13 cellular contexts compared by ENCODE assay signal in genomic region chr10:96645191-96645721, GRCh38. TPM values are rescaled to one million over a fixed set of nuclear protein-coding genes. Genes with fewer than 3 reads are reported as not detected.
A peak's percentile ranks its signal among the peaks of the same experiment; 100 is the strongest.
DNase-seq lines count a peak whose midpoint lies in the region; ATAC-seq and TF ChIP-seq lines count a peak whose summit lies in the region.
"Had no signal": no experiment of that assay in that cellular context is flagged by ENCODE, and none has a peak within 500 bp of the region (broad histone marks: within the 10 kb centered on the region; RNA-seq: fewer than 3 reads in every experiment).

No MANE protein-coding gene starts in this region.

- peaks cover 18% of the 10 kb centered on the region for H3K36me3 Mint-ChIP-seq in stimulated activated naive CD8-positive, alpha-beta T cell treated with anti-CD3 and anti-CD28 coated beads, Interleukin-15, Interleukin-2, amounts not matched to agents 100 ng/mL and 50 ng/mL, for 24 hours (ENCODE audit: low read depth)
- H3K36me3 Mint-ChIP-seq in activated CD4-positive, alpha-beta memory T cell treated with anti-CD3 and anti-CD28 coated beads for 36 hours = no peaks in the 10 kb centered on the region
- H3K36me3 Mint-ChIP-seq: brain had no signal

- no peaks in the 10 kb centered on the region for H3K79me2 ChIP-seq in PC-9 (ENCODE audit: low read depth)

- H3K27me3 ChIP-seq in PC-9 (ENCODE audit: insufficient read depth, low read depth) = no peaks in the 10 kb centered on the region
- H3K27me3 ChIP-seq in right lobe of liver = no peaks in the 10 kb centered on the region

- H3K4me1 ChIP-seq in PC-9 (replicated peaks; ENCODE audit: insufficient read depth) (peaks cover 25% of the 10 kb centered on the region), right lobe of liver (peaks cover 0 to 59% (median 18%) of the 10 kb centered on the region in 4 donors)
- H3K4me1 ChIP-seq: A549 had no signal

- CTCF ChIA-PET in PC-9 (lab: Charles Lee) = no interaction called here
- CTCF ChIA-PET in activated CD4-positive, alpha-beta memory T cell treated with anti-CD3 and anti-CD28 coated beads for 36 hours (lab: Charles Lee) = no interaction called here

- H3K9me3 Mint-ChIP-seq in stimulated activated naive CD8-positive, alpha-beta T cell treated with anti-CD3 and anti-CD28 coated beads, Interleukin-15, Interleukin-2, amounts not matched to agents 100 ng/mL and 50 ng/mL, for 24 hours = no peaks in the 10 kb centered on the region
- H3K9me3 Mint-ChIP-seq in activated CD4-positive, alpha-beta memory T cell treated with anti-CD3 and anti-CD28 coated beads for 36 hours = no peaks in the 10 kb centered on the region
- H3K9me3 Mint-ChIP-seq: brain had no signal

- no peak overlapping the region for H2AFZ ChIP-seq in PC-9

- DNase-seq in stimulated activated naive CD8-positive, alpha-beta T cell treated with anti-CD3 and anti-CD28 coated beads, Interleukin-15, Interleukin-2, amounts not matched to agents 100 U/mL and 50 U/mL, for 24 hours = no peak
- DNase-seq in PC-9 = no peak
- DNase-seq in right lobe of liver = peak in 1 of 3 donors; percentile 36
- no peak for DNase-seq in NCI-H526 treated with DMSO at 0.1 percent for 48 hours (lab: John Stamatoyannopoulos, UW)
- DNase-seq in activated CD4-positive, alpha-beta memory T cell treated with anti-CD3 and anti-CD28 coated beads for 36 hours = no peak
- no peak for DNase-seq in NCI-H345 (lab: John Stamatoyannopoulos, UW)
- DNase-seq: NCI-H1417 treated with DMSO at 0.1 percent for 48 hours, T1000 had no signal

- H3K36me3 ChIP-seq in PC-9 (ENCODE audit: low read depth) (no peaks in the 10 kb centered on the region), right lobe of liver (peaks cover 3 to 30% (median 7%) of the 10 kb centered on the region in 4 donors)

- peak overlapping the region; percentile 29 for H3K27ac Mint-ChIP-seq in stimulated activated naive CD8-positive, alpha-beta T cell treated with anti-CD3 and anti-CD28 coated beads, Interleukin-15, Interleukin-2, amounts not matched to agents 100 ng/mL and 50 ng/mL, for 24 hours
- H3K27ac Mint-ChIP-seq in activated CD4-positive, alpha-beta memory T cell treated with anti-CD3 and anti-CD28 coated beads for 36 hours = no peak overlapping the region
- H3K27ac Mint-ChIP-seq: brain, progenitor cell of endocrine pancreas had no signal

- no peaks in the 10 kb centered on the region for H3K9me2 ChIP-seq in PC-9 (ENCODE audit: insufficient read depth)

- no peaks in the 10 kb centered on the region for H3K27me3 Mint-ChIP-seq in stimulated activated naive CD8-positive, alpha-beta T cell treated with anti-CD3 and anti-CD28 coated beads, Interleukin-15, Interleukin-2, amounts not matched to agents 100 ng/mL and 50 ng/mL, for 24 hours
- H3K27me3 Mint-ChIP-seq in activated CD4-positive, alpha-beta memory T cell treated with anti-CD3 and anti-CD28 coated beads for 36 hours = no peaks in the 10 kb centered on the region
- H3K27me3 Mint-ChIP-seq: progenitor cell of endocrine pancreas had no signal

- H3K4me3 Mint-ChIP-seq in stimulated activated naive CD8-positive, alpha-beta T cell treated with anti-CD3 and anti-CD28 coated beads, Interleukin-15, Interleukin-2, amounts not matched to agents 100 ng/mL and 50 ng/mL, for 24 hours = no peak overlapping the region
- H3K4me3 Mint-ChIP-seq in activated CD4-positive, alpha-beta memory T cell treated with anti-CD3 and anti-CD28 coated beads for 36 hours = no peak overlapping the region
- H3K4me3 Mint-ChIP-seq: brain had no signal

- H3K4me2 ChIP-seq in PC-9 = no peak overlapping the region
- H3K4me2 ChIP-seq: A549 had no signal

- no peak for TF ChIP-seq POLR2A in right lobe of liver (IDR thresholded peaks at IDR 0.05)

- 71% methylated on average over 9 of the region's 13 CpGs for WGBS in right lobe of liver (ENCODE audit: insufficient coverage, low coverage, low lambda C conversion rate, missing lambda C conversion rate)

- POLR2A ChIA-PET in PC-9 (lab: Charles Lee; ENCODE audit: unreplicated experiment) = no interaction called here
- POLR2A ChIA-PET in activated CD4-positive, alpha-beta memory T cell treated with anti-CD3 and anti-CD28 coated beads for 36 hours (lab: Charles Lee) = no interaction called here

- ATAC-seq in stimulated activated naive CD8-positive, alpha-beta T cell treated with anti-CD3 and anti-CD28 coated beads, Interleukin-15, Interleukin-2, amounts not matched to agents 100 U/mL and 50 U/mL, for 24 hours = no peak
- ATAC-seq in right lobe of liver (peak; percentile 10 to 56 (median 30)), GM19397 (IDR thresholded peaks at IDR 0.05; ENCODE audit: unreplicated experiment) (no peak)
- ATAC-seq: A549 had no signal

- intact Hi-C loops in PC-9 (cut with micrococcal nuclease; ENCODE audit: unreplicated experiment) = no loop called here
- intact Hi-C loops in right lobe of liver (cut with DNase I) = no loop called here
- intact Hi-C loops in activated CD4-positive, alpha-beta memory T cell treated with anti-CD3 and anti-CD28 coated beads for 36 hours (cut with micrococcal nuclease) = no loop called here

- H3K4me1 Mint-ChIP-seq in stimulated activated naive CD8-positive, alpha-beta T cell treated with anti-CD3 and anti-CD28 coated beads, Interleukin-15, Interleukin-2, amounts not matched to agents 100 ng/mL and 50 ng/mL, for 24 hours (ENCODE audit: low read depth) = peaks cover 36% of the 10 kb centered on the region
- H3K4me1 Mint-ChIP-seq in activated CD4-positive, alpha-beta memory T cell treated with anti-CD3 and anti-CD28 coated beads for 36 hours (ENCODE audit: low read depth) = peaks cover 26% of the 10 kb centered on the region

- BruUV-seq in PC-9 (replicated peaks; lab: Mats Ljungman, UMichigan) = no TSS peak

- H4K20me1 ChIP-seq in PC-9 (ENCODE audit: insufficient read depth) = no peaks in the 10 kb centered on the region

- H3K9me3 ChIP-seq in PC-9 (ENCODE audit: insufficient read depth, low read depth) = no peaks in the 10 kb centered on the region
- no peaks in the 10 kb centered on the region for H3K9me3 ChIP-seq in right lobe of liver
- H3K9me3 ChIP-seq: A549 had no signal

- peaks cover 14% of the 10 kb centered on the region; the same call in 1 of the 2 replicates for H3F3A ChIP-seq in PC-9 (ENCODE audit: insufficient read depth, low read depth)

- H3K27ac ChIP-seq in PC-9 = peak overlapping the region; percentile 72; the same call in 1 of the 2 replicates
- peak overlapping the region in 2 of 3 donors; percentile 80 to 90 for H3K27ac ChIP-seq in right lobe of liver
- H3K27ac ChIP-seq: A549 had no signal

- H3K4me3 ChIP-seq in PC-9 (no peak overlapping the region), right lobe of liver (no peak overlapping the region)
- H3K4me3 ChIP-seq: A549 had no signal

- no peak for TF ChIP-seq CTCF in PC-9 (conservative IDR thresholded peaks at IDR 0.05)
- TF ChIP-seq CTCF in right lobe of liver (IDR thresholded peaks at IDR 0.05) = no peak

RNA-seq across cellular contexts. Expression of gene TM9SF3, which starts 58.4 kb away (rescaled TPM):
- total RNA-seq in PC-9 (2021) (72.6 and 75.2 TPM in 2 replicates), right lobe of liver (10 to 100 TPM; 45.0 to 96.6 (median 71.8) TPM)
- 10 to 100 TPM; 75.6 to 79.7 TPM for total RNA-seq in activated CD4-positive, alpha-beta memory T cell treated with anti-CD3 and anti-CD28 coated beads for 36 hours

Comparison
In these comparisons a context has a peak if more than half of its experiments do, and no peak if none do; other contexts are left out.
1. ATAC-seq: peak in right lobe of liver (4 of 4); none in stimulated activated naive CD8-positive, alpha-beta T cell treated with anti-CD3 and anti-CD28 coated beads, Interleukin-15, Interleukin-2, amounts not matched to agents 100 U/mL and 50 U/mL, for 24 hours (single experiment) and GM19397 (single experiment).